Comparison of ENCODE assay signal across 1 cellular context in the genomic region with DNA sequence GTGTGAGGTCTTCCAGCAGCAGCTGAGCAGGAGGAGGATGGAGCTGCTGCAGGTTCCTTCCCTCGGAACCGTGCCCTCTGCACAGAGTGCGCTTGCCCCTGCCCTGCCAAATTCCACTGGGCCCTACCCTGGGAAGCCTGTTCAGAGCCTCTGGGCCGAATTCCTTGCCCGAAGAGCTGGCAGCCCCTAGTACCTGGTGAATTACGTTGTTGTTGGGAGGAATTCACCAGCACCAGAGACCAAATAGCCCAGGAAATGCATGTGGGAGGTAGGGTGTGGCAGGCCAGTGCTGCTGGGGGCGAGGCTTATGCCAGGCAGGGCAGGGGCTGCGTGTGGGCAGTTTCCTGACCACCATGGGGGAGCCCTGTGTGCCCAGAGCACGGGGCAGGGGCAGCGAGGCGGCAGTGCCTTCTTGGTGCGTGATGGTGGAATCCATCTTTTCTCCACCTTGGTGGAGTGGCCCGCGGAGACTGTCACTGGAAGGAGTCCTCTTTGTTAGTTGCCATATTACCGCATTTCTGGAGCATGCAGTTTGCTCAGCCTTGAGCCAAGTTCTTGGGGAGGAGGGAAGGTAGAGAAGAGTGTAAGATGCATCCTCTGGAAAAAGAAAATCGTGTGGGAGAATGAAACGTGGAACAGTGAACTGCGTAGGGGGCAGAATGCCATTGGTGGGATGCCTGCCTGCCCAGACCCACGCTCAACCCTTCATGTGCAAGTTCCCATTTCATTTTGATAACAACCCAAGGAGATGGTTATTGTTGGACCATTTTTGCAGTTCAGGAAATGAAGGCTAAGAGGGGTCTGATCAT.
A peak's percentile ranks its signal among the peaks of the same experiment; 100 is the strongest.
TF ChIP-seq lines count a peak whose summit lies in the region.

No MANE protein-coding gene starts in this region.

TF ChIP-seq in H1, 55 proteins besides CTCF, POLR2A, EP300 and RAD21:
- TF ChIP-seq RFX5 (IDR thresholded peaks at IDR 0.05; ENCODE audit: borderline replicate concordance, low read depth, low read length) (no peak), CTBP2 (IDR thresholded peaks at IDR 0.05; ENCODE audit: borderline replicate concordance, insufficient read depth, insufficient read length, low read length) (no peak), TBP (IDR thresholded peaks at IDR 0.05; ENCODE audit: low read depth, low read length) (0 out of 2 replicates have a peak, but pooled peaks have one; percentile 7), KDM4A (IDR thresholded peaks at IDR 0.05; ENCODE audit: low read depth, low read length, severe bottlenecking) (no peak), CBX5 (IDR thresholded peaks at IDR 0.05; ENCODE audit: low read depth, low read length) (no peak)
TF ChIP-seq in H1: peak in this region for 1.
